12 cellular contexts compared by ENCODE assay signal in genomic region chr1:223700388-223700918, GRCh38. TPM values are rescaled to one million over a fixed set of nuclear protein-coding genes. Genes with fewer than 3 reads are reported as not detected.
DNase-seq lines count a peak whose midpoint lies in the region; ATAC-seq and TF ChIP-seq lines count a peak whose summit lies in the region.
"Had no signal": no experiment of that assay in that cellular context is flagged by ENCODE, and none has a peak within 500 bp of the region (broad histone marks: within the 10 kb centered on the region; RNA-seq: fewer than 3 reads in every experiment).

No MANE protein-coding gene starts in this region.

- intact Hi-C loops in dendritic cell treated with granulocyte-macrophage colony-stimulating factor and Interleukin-4, amounts not matched to agents 40 ng/mL and 50 ng/mL, for 4 days (cut with micrococcal nuclease): no loop called here

- H3K27me3 Mint-ChIP-seq in dendritic cell treated with granulocyte-macrophage colony-stimulating factor and Interleukin-4, amounts not matched to agents 40 ng/mL and 50 ng/mL, for 4 days: peaks cover 2% of the 10 kb centered on the region
- H3K27me3 Mint-ChIP-seq in osteocyte (ENCODE audit: unreplicated experiment): no peaks in the 10 kb centered on the region

- H3K9me3 Mint-ChIP-seq in dendritic cell treated with granulocyte-macrophage colony-stimulating factor and Interleukin-4, amounts not matched to agents 40 ng/mL and 50 ng/mL, for 4 days: no peaks in the 10 kb centered on the region
- no peaks in the 10 kb centered on the region for H3K9me3 Mint-ChIP-seq in osteocyte (ENCODE audit: unreplicated experiment)

- ATAC-seq in GM18517 (IDR thresholded peaks at IDR 0.05; ENCODE audit: unreplicated experiment) (no peak), GM18858 (IDR thresholded peaks at IDR 0.05; ENCODE audit: unreplicated experiment) (no peak)

- TF ChIP-seq CTCF in AG04450 (IDR thresholded peaks at IDR 0.05; ENCODE audit: low read depth, low read length) (no peak), osteocyte (IDR thresholded peaks at IDR 0.05) (no peak)

- DNase-seq in AG04450 (ENCODE audit: low read depth, low spot score) (no peak), NCI-H69 (lab: John Stamatoyannopoulos, UW) (peak; percentile 53), osteocyte (ENCODE audit: extremely low spot score, unreplicated experiment) (no peak), NCI-H526 treated with DMSO at 0.1 percent for 48 hours (lab: John Stamatoyannopoulos, UW) (no peak), ecto neural progenitor cell (ENCODE audit: low spot score) (no peak)
- DNase-seq: activated gamma-delta T cell, COR-L47, NCI-H446 treated with DMSO at 0.1 percent for 48 hours had no signal

- H3K4me1 Mint-ChIP-seq in dendritic cell treated with granulocyte-macrophage colony-stimulating factor and Interleukin-4, amounts not matched to agents 40 ng/mL and 50 ng/mL, for 4 days (ENCODE audit: low read depth): peaks cover 43% of the 10 kb centered on the region
- peaks cover 72% of the 10 kb centered on the region for H3K4me1 Mint-ChIP-seq in osteocyte (ENCODE audit: unreplicated experiment)

- no peaks in the 10 kb centered on the region for H3K27me3 ChIP-seq in AG04450 (ENCODE audit: control insufficient read depth, insufficient read depth, low read length)

- H3K27ac ChIP-seq in AG04450 (ENCODE audit: low read depth, low read length): peak overlapping the region; percentile 100

- no peak overlapping the region for H3K4me3 ChIP-seq in AG04450 (ENCODE audit: low read depth, low read length)
- H3K4me3 ChIP-seq: HAP-1 had no signal

- H3K9me3 ChIP-seq in AG04450 (ENCODE audit: control insufficient read depth, insufficient read depth, low read length): no peaks in the 10 kb centered on the region
- H3K9me3 ChIP-seq: HAP-1 had no signal

- peak overlapping the region; percentile 28 for H3K27ac Mint-ChIP-seq in dendritic cell treated with granulocyte-macrophage colony-stimulating factor and Interleukin-4, amounts not matched to agents 40 ng/mL and 50 ng/mL, for 4 days
- peak overlapping the region; percentile 92 for H3K27ac Mint-ChIP-seq in osteocyte (ENCODE audit: unreplicated experiment)

- CTCF ChIA-PET in AG04450 (lab: Charles Lee): interaction anchor here (0.7 to 5.2 kb wide), 6 partner anchors 12 to 568 kb away, joined by 3 to 69 read pairs (median 4); partner anchors contain the start of gene CAPN2

- POLR2A ChIA-PET in AG04450 (lab: Yijun Ruan, JAX): interaction anchor here (0.6 to 2.1 kb wide), 11 partner anchors 10 to 1002 kb away, joined by 4 to 19 read pairs (median 7); partner anchors contain the start of genes CAPN2 and NVL

- no peak overlapping the region for H3K4me3 Mint-ChIP-seq in dendritic cell treated with granulocyte-macrophage colony-stimulating factor and Interleukin-4, amounts not matched to agents 40 ng/mL and 50 ng/mL, for 4 days
- H3K4me3 Mint-ChIP-seq in osteocyte (ENCODE audit: unreplicated experiment): peak overlapping the region; percentile 83

- no peaks in the 10 kb centered on the region for H3K36me3 Mint-ChIP-seq in dendritic cell treated with granulocyte-macrophage colony-stimulating factor and Interleukin-4, amounts not matched to agents 40 ng/mL and 50 ng/mL, for 4 days (ENCODE audit: low read depth)
- H3K36me3 Mint-ChIP-seq in osteocyte (ENCODE audit: unreplicated experiment): no peaks in the 10 kb centered on the region

RNA-seq across cellular contexts. Expression of gene CAPN2, which starts 11.9 kb away (rescaled TPM):
- 417 and 433 TPM in 2 replicates for polyA plus RNA-seq in AG04450 (2011; rRNA removed)
- polyA minus RNA-seq in AG04450 (2011; rRNA and poly(A)+ RNA removed): 355 and 396 TPM in 2 replicates
- 271 and 278 TPM in 2 replicates for total RNA-seq in osteocyte

RNA-seq across cellular contexts. Expression of gene CAPN8, which starts 35.0 kb away (rescaled TPM):
- not detected in 2 replicates for polyA plus RNA-seq in AG04450 (2011; rRNA removed)
- polyA minus RNA-seq in AG04450 (2011; rRNA and poly(A)+ RNA removed): not detected in 2 replicates
- not detected in 2 replicates for total RNA-seq in osteocyte
